ENCODE assay signal across 12 cellular contexts in the genomic region with DNA sequence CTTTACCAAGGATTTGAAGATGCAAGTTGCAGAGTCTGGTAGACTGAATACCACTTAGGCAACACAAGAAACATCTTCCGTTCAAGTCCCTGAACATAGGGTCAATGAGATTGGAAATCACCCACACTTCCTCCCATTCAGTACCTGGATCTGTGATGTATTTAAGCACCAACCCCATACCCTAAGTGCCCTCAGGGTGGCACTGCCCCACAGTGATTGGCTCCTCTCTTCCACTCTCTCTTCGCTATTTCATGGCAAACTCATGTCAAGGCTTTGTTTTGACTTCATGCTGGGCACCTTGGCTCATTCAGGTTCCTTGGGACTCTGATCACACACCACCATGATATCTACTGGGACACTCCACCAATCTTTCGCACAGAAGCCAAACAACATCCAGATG. TPM values are rescaled to one million over a fixed set of nuclear protein-coding genes. Genes with fewer than 3 reads are reported as not detected.
A peak's percentile ranks its signal among the peaks of the same experiment; 100 is the strongest.
DNase-seq lines count a peak whose midpoint lies in the region; ATAC-seq, FAIRE-seq and TF ChIP-seq lines count a peak whose summit lies in the region.
"Had no signal": no experiment of that assay in that cellular context is flagged by ENCODE, and none has a peak within 500 bp of the region (broad histone marks: within the 10 kb centered on the region; RNA-seq: fewer than 3 reads in every experiment).

No MANE protein-coding gene starts in this region.

- H3K4me1 ChIP-seq in A673 (ENCODE audit: insufficient read depth, low read length, poor library complexity, severe bottlenecking) (peaks cover 7% of the 10 kb centered on the region), DND-41 (ENCODE audit: insufficient read depth, low read length) (peaks cover 10% of the 10 kb centered on the region), H1 (replicated peaks in 1 of 4; ENCODE audit: control insufficient read depth in 3 of 4, insufficient read depth in 4 of 4, low read length in 3 of 4) (no peaks in the 10 kb centered on the region)

- no peak overlapping the region for H4K8ac ChIP-seq in H1 (ENCODE audit: extremely low read depth, insufficient read depth, low read length)

- no peak overlapping the region for H4K91ac ChIP-seq in H1 (replicated peaks; ENCODE audit: insufficient read length, low read length)

- peaks cover 5% of the 10 kb centered on the region for H3K4me1 Mint-ChIP-seq in endothelial cell (ENCODE audit: unreplicated experiment)

- no peak overlapping the region for H2BK20ac ChIP-seq in H1 (ENCODE audit: low read length)

- H3K79me2 ChIP-seq in DND-41 (ENCODE audit: insufficient read depth, low read length) (no peaks in the 10 kb centered on the region), H1 (ENCODE audit: control insufficient read depth in 1 of 2, insufficient read depth in 2 of 2, low read length in 2 of 2) (no peaks in the 10 kb centered on the region)

- no peaks in the 10 kb centered on the region for H3K9me3 Mint-ChIP-seq in endothelial cell (ENCODE audit: unreplicated experiment)
- H3K9me3 Mint-ChIP-seq: activated T-cell treated with anti-CD3 and anti-CD28 coated beads, Interleukin-2, amount 50 U/mL, for 4 hours had no signal

- H4K5ac ChIP-seq in H1 (ENCODE audit: insufficient read length, low read depth, low read length): no peak overlapping the region

- POLR2A ChIA-PET in A673 (lab: Charles Lee; ENCODE audit: low non-redundant PET): no interaction called here
- POLR2A ChIA-PET in H1 (lab: Charles Lee; ENCODE audit: partially characterized antibody): no interaction called here

- CTCF ChIA-PET in A673 (lab: Charles Lee) (interaction anchor here (0.6 kb wide), 1 partner anchor 63 kb away, joined by 5 read pairs; no protein-coding TSS in a partner anchor), H1 (lab: Charles Lee; ENCODE audit: partially characterized antibody) (interaction anchor here (0.6 to 1.9 kb wide), 5 partner anchors 16 to 126 kb away, joined by 3 to 7 read pairs (median 6); no protein-coding TSS in a partner anchor)

- FAIRE-seq in H1 (lab: Jason Lieb, UNC): no peak

- H3K9ac ChIP-seq in DND-41 (ENCODE audit: low read depth, low read length): no peak overlapping the region
- no peak overlapping the region for H3K9ac ChIP-seq in H1 (replicated peaks in 1 of 4; ENCODE audit: extremely low read depth in 1 of 4, low read depth in 3 of 4, low read length in 3 of 4)

- H3K18ac ChIP-seq in H1 (ENCODE audit: extremely low read depth, low read length): no peak overlapping the region

- peak; percentile 80 to 82 for TF ChIP-seq RAD21 in H1 (IDR thresholded peaks at IDR 0.05 in 1 of 2, conservative IDR thresholded peaks at IDR 0.05 in 1 of 2; ENCODE audit: low read depth in 2 of 2, low read length in 2 of 2)

- ATAC-seq in DND-41 (ENCODE audit: insufficient read depth, low read depth) (no peak), GM19467 (IDR thresholded peaks at IDR 0.05; ENCODE audit: unreplicated experiment) (no peak)
- ATAC-seq: activated T-cell treated with anti-CD3 and anti-CD28 coated beads, Interleukin-2, amount 50 U/mL, for 4 hours had no signal

- no peaks in the 10 kb centered on the region for H3K36me3 Mint-ChIP-seq in endothelial cell (ENCODE audit: low read depth, unreplicated experiment)

- no peak overlapping the region for H2AK5ac ChIP-seq in H1 (ENCODE audit: low read depth, low read length)

- H3K79me1 ChIP-seq in H1 (ENCODE audit: low read depth, low read length): no peaks in the 10 kb centered on the region

- BruUV-seq in A673 (replicated peaks; lab: Mats Ljungman, UMichigan): no TSS peak

- no peak overlapping the region for H3K4me2 ChIP-seq in DND-41 (ENCODE audit: insufficient read depth, low read length)
- no peak overlapping the region for H3K4me2 ChIP-seq in H1 (ENCODE audit: insufficient read depth in 1 of 2, low read depth in 2 of 2, low read length in 2 of 2)

- H4K20me1 ChIP-seq in DND-41 (ENCODE audit: insufficient read depth, low read length) (no peaks in the 10 kb centered on the region), H1 (replicated peaks in 1 of 2; ENCODE audit: control insufficient read depth in 1 of 2, insufficient read depth in 2 of 2, low read length in 2 of 2) (no peaks in the 10 kb centered on the region)

- WGBS in H1 (ENCODE audit: extremely low coverage in 1 of 2, insufficient coverage in 1 of 2, insufficient read length in 1 of 2, insufficient replicate concordance in 2 of 2, low coverage in 1 of 2, low lambda C conversion rate in 2 of 2, missing lambda C conversion rate in 1 of 2), 2 experiments: 81% methylated on average over 3 of the region's 3 CpGs; no CpG with 5 or more reads in 1 of the 2 experiments

- no peak overlapping the region for H3K27ac Mint-ChIP-seq in endothelial cell (ENCODE audit: unreplicated experiment)

- H2AFZ ChIP-seq in DND-41 (ENCODE audit: low read depth, low read length) (no peak overlapping the region), H1 (ENCODE audit: low read length) (0 out of 2 replicates have a peak overlapping the region, but pooled peaks have one; percentile 26)

- H3K36me3 ChIP-seq in A673 (ENCODE audit: insufficient read depth, low read length, poor library complexity, severe bottlenecking) (no peaks in the 10 kb centered on the region), DND-41 (ENCODE audit: insufficient read depth, low read length) (no peaks in the 10 kb centered on the region), H1 (ENCODE audit: control insufficient read depth in 2 of 4, insufficient read depth in 4 of 4, low read length in 3 of 4) (no peaks in the 10 kb centered on the region)
- H3K36me3 ChIP-seq: transverse colon had no signal

- TF ChIP-seq EP300 in H1 (IDR thresholded peaks at IDR 0.05; ENCODE audit: borderline replicate concordance in 1 of 2, low read depth in 2 of 2, low read length in 2 of 2): no peak

- H3K4ac ChIP-seq in H1 (replicated peaks; ENCODE audit: insufficient read length, low read depth, low read length): no peak overlapping the region

- H3K27me3 Mint-ChIP-seq in endothelial cell (ENCODE audit: unreplicated experiment): peaks cover 3% of the 10 kb centered on the region

- H2BK5ac ChIP-seq in H1 (ENCODE audit: low read depth, low read length): no peak overlapping the region

- no peaks in the 10 kb centered on the region for H3K9me3 ChIP-seq in A673 (ENCODE audit: low read depth, low read length, poor library complexity, severe bottlenecking)
- H3K9me3 ChIP-seq in DND-41 (ENCODE audit: insufficient read depth, low read length, severe bottlenecking): no peaks in the 10 kb centered on the region
- H3K9me3 ChIP-seq in H1 (ENCODE audit: insufficient read depth in 2 of 2, low read depth in 1 of 2, low read length in 1 of 2): no peaks in the 10 kb centered on the region
- H3K9me3 ChIP-seq: transverse colon had no signal

- H3K4me3 ChIP-seq in A673 (ENCODE audit: low read depth, low read length, poor library complexity, severe bottlenecking): no peak overlapping the region
- no peak overlapping the region for H3K4me3 ChIP-seq in DND-41 (ENCODE audit: low read depth in 1 of 2, low read length in 2 of 2)
- no peak overlapping the region for H3K4me3 ChIP-seq in H1 (ENCODE audit: extremely low read depth in 1 of 4, insufficient read depth in 2 of 4, low read depth in 3 of 4, low read length in 4 of 4)
- H3K4me3 ChIP-seq: transverse colon had no signal

- H3K56ac ChIP-seq in H1 (replicated peaks; ENCODE audit: insufficient read length, low read depth, low read length): no peak overlapping the region

- H3K27me3 ChIP-seq in A673 (replicated peaks; ENCODE audit: insufficient read depth, low read depth, low read length, poor library complexity) (peaks cover 18% of the 10 kb centered on the region), DND-41 (ENCODE audit: insufficient read depth, low read length, poor library complexity) (peaks cover 24% of the 10 kb centered on the region), H1 (replicated peaks in 1 of 4; ENCODE audit: control insufficient read depth in 3 of 4, extremely low read depth in 1 of 4, insufficient read depth in 3 of 4, low read length in 3 of 4) (no peaks in the 10 kb centered on the region; a peak in 1 of 7 replicates)
- H3K27me3 ChIP-seq: transverse colon had no signal

- no peak overlapping the region for H3K14ac ChIP-seq in H1 (ENCODE audit: insufficient read length)

- TF ChIP-seq CTCF in A673 (conservative IDR thresholded peaks at IDR 0.05; ENCODE audit: low read depth, low read length): peak; percentile 37
- TF ChIP-seq CTCF in DND-41 (IDR thresholded peaks at IDR 0.05; ENCODE audit: borderline replicate concordance, extremely low read depth, low read length, poor library complexity, severe bottlenecking): peak; percentile 49
- peak; percentile 57 to 70 (median 62) for TF ChIP-seq CTCF in H1 (IDR thresholded peaks at IDR 0.05; ENCODE audit: control extremely low read depth in 1 of 3, insufficient read depth in 1 of 3, low read depth in 1 of 3, low read length in 3 of 3)
- no peak for TF ChIP-seq CTCF in endothelial cell (IDR thresholded peaks at IDR 0.05; ENCODE audit: unreplicated experiment)

- H2BK12ac ChIP-seq in H1 (ENCODE audit: low read depth, low read length): no peak overlapping the region

- DNase-seq in A673 (ENCODE audit: low spot score) (no peak), DND-41 (no peak), NCI-H69 (lab: John Stamatoyannopoulos, UW) (peak; percentile 48), H1 (ENCODE audit: low read depth in 1 of 2, low spot score in 2 of 2) (no peak), endothelial cell (ENCODE audit: low spot score) (no peak), DMS114 treated with DMSO at 0.1 percent for 48 hours (lab: John Stamatoyannopoulos, UW; ENCODE audit: unreplicated experiment) (no peak), NCI-H446 treated with DMSO at 0.1 percent for 48 hours (lab: John Stamatoyannopoulos, UW) (no peak)
- DNase-seq: activated T-cell treated with anti-CD3 and anti-CD28 coated beads, Interleukin-2, amount 50 U/mL, for 4 hours; NCI-H2171; T-helper 1 cell; transverse colon had no signal

- intact Hi-C loops in A673 (cut with micrococcal nuclease; ENCODE audit: unreplicated experiment): no loop called here

- H3K27ac ChIP-seq in A673 (ENCODE audit: low read depth, low read length, poor library complexity, severe bottlenecking) (no peak overlapping the region), DND-41 (ENCODE audit: low read length) (no peak overlapping the region), H1 (ENCODE audit: low read depth, low read length) (no peak overlapping the region)
- H3K27ac ChIP-seq: transverse colon had no signal

- H3K4me3 Mint-ChIP-seq in endothelial cell (ENCODE audit: unreplicated experiment): no peak overlapping the region
- H3K4me3 Mint-ChIP-seq: activated T-cell treated with anti-CD3 and anti-CD28 coated beads, Interleukin-2, amount 50 U/mL, for 4 hours had no signal

- H3K23ac ChIP-seq in H1 (ENCODE audit: insufficient read length): no peak overlapping the region

- H2BK120ac ChIP-seq in H1 (replicated peaks; ENCODE audit: low read depth, low read length): no peak overlapping the region

- no peaks in the 10 kb centered on the region for H3K23me2 ChIP-seq in H1 (ENCODE audit: low read depth, low read length)

- no peak overlapping the region for H2BK15ac ChIP-seq in H1 (ENCODE audit: low read length)

- TF ChIP-seq POLR2A in H1 (IDR thresholded peaks at IDR 0.05; ENCODE audit: control extremely low read depth in 1 of 2, low read depth in 2 of 2, low read length in 2 of 2): no peak

RNA-seq across cellular contexts. Expression of a gene that starts 53.7 kb away (rescaled TPM):
- not detected in 2 replicates for total RNA-seq in A673 (2021)
- total RNA-seq in H1 (2021; fragmentation: NEBNext Ultra II Directional; extraction: Animal tissue kit (Norgen Biotek cat#: 25700)): not detected in 2 replicates
- polyA plus RNA-seq in H1 (2011; rRNA removed): not detected in 2 replicates
- not detected for polyA plus RNA-seq in H1 (2011; cell fraction: cytosol; rRNA removed)
- not detected for polyA plus RNA-seq in H1 (2011; cell fraction: nucleus; rRNA removed)
- not detected in 4 replicates for polyA plus RNA-seq in H1 (2012, experiment 1 of 2)
- polyA plus RNA-seq in H1 (2012, experiment 2 of 2): not detected
- polyA plus RNA-seq in H1 (2013, experiment 1 of 2): not detected
- polyA plus RNA-seq in H1 (2013, experiment 2 of 2): not detected
- polyA minus RNA-seq in H1 (2011; rRNA and poly(A)+ RNA removed): not detected in 2 replicates
- not detected for polyA minus RNA-seq in H1 (2011; cell fraction: cytosol; rRNA and poly(A)+ RNA removed)
- polyA minus RNA-seq in H1 (2011; cell fraction: nucleus; rRNA and poly(A)+ RNA removed): not detected
- total RNA-seq in endothelial cell (ENCODE audit: unreplicated experiment): 19.7 TPM
- total RNA-seq: activated T-cell treated with anti-CD3 and anti-CD28 coated beads, Interleukin-2, amount 50 U/mL, for 4 hours had no signal

Comparison
In these comparisons a context has a peak if more than half of its experiments do, and no peak if none do; other contexts are left out.
1. RNA of a gene that starts 53.7 kb away (total RNA-seq): 19.7 TPM in endothelial cell (single experiment); not detected in A673 and not detected in H1; every median in the first group is over 10 times any median in the second.